Comparison of ENCODE assay signal across 29 cellular contexts in genomic region chr10:49116509-49117365, GRCh38. TPM values are rescaled to one million over a fixed set of nuclear protein-coding genes. Genes with fewer than 3 reads are reported as not detected.
DNase-seq lines count a peak whose midpoint lies in the region; ATAC-seq and TF ChIP-seq lines count a peak whose summit lies in the region.
"Had no signal": no experiment of that assay in that cellular context is flagged by ENCODE, and none has a peak within 500 bp of the region (broad histone marks: within the 10 kb centered on the region; RNA-seq: fewer than 3 reads in every experiment).

No MANE protein-coding gene starts in this region.

- in situ Hi-C loops in IMR-90 (cut with MboI; ENCODE audit: low sequenced_read_pairs): no loop called here
- in situ Hi-C loops in ACHN (cut with HindIII; ENCODE audit: low pct_ligation_motif_present, low pct_unique_long_range_greater_than_20kb, low sequenced_read_pairs): no loop called here

- CTCF ChIA-PET in IMR-90 (lab: Yijun Ruan, JAX): no interaction called here

- intact Hi-C loops in IMR-90 (cut with micrococcal nuclease): loop anchor here (10.0 kb wide), 1 partner anchor 178 kb away; the partner anchor contains the start of gene C10orf71
- intact Hi-C loops in ovary (cut with DNase I): loop anchor here in 2 of 4 donors (5.0 to 10.0 kb wide), 2 partner anchors 34 to 102 kb away; no protein-coding TSS in a partner anchor

- no peak overlapping the region for H3K23ac ChIP-seq in IMR-90 (ENCODE audit: low read depth, low read length)

- H3K36me3 ChIP-seq in BLaER1 (no peaks in the 10 kb centered on the region), IMR-90 (ENCODE audit: control insufficient read depth, insufficient read depth, low read length) (no peaks in the 10 kb centered on the region), ovary (no peaks in the 10 kb centered on the region)
- H3K36me3 ChIP-seq: heart right ventricle, prostate gland, WERI-Rb-1 had no signal

- H2BK5ac ChIP-seq in IMR-90 (ENCODE audit: low read depth, low read length, poor library complexity, severe bottlenecking): no peak overlapping the region

- H2AK5ac ChIP-seq in IMR-90 (ENCODE audit: low read depth, low read length): 0 out of 2 replicates have a peak overlapping the region, but pooled peaks have one; percentile 43

- no peak overlapping the region for H4K91ac ChIP-seq in IMR-90 (ENCODE audit: insufficient read depth, low read depth, low read length)

- TF ChIP-seq POLR2A in IMR-90 (IDR thresholded peaks at IDR 0.05; ENCODE audit: low read depth, low read length) (no peak), ovary (IDR thresholded peaks at IDR 0.05) (no peak), GM18505 (IDR thresholded peaks at IDR 0.05; ENCODE audit: borderline replicate concordance, extremely low read depth, insufficient read depth, insufficient read length) (no peak)

- no peak overlapping the region for H4K5ac ChIP-seq in IMR-90 (ENCODE audit: low read depth, low read length)

- H3K56ac ChIP-seq in IMR-90 (ENCODE audit: extremely low read depth, insufficient read depth, low read length): no peak overlapping the region

- peaks cover 0 to 30% of the 10 kb centered on the region in 2 experiments; a peak in 3 of 4 replicates for H3K79me1 ChIP-seq in IMR-90 (ENCODE audit: low read depth in 1 of 2, low read length in 2 of 2)

- H3K18ac ChIP-seq in IMR-90 (ENCODE audit: low read depth, low read length): no peak overlapping the region

- H4K8ac ChIP-seq in IMR-90 (ENCODE audit: low read depth in 2 of 2, low read length in 2 of 2): no peak overlapping the region

- no peak overlapping the region for H3K4ac ChIP-seq in IMR-90 (ENCODE audit: low read depth, low read length)

- no peaks in the 10 kb centered on the region for H3K9me3 ChIP-seq in BLaER1
- H3K9me3 ChIP-seq in IMR-90 (ENCODE audit: control insufficient read depth, insufficient read depth, low read length): no peaks in the 10 kb centered on the region
- H3K9me3 ChIP-seq in ovary: no peaks in the 10 kb centered on the region
- H3K9me3 ChIP-seq: heart right ventricle, prostate gland, SK-N-SH had no signal

- H2BK120ac ChIP-seq in IMR-90 (ENCODE audit: low read depth, low read length): no peak overlapping the region

- ATAC-seq in IMR-90 (ENCODE audit: low read depth) (no peak), left lobe of liver (peak; percentile 77), GM18867 (IDR thresholded peaks at IDR 0.05; ENCODE audit: unreplicated experiment) (no peak), GM18505 (IDR thresholded peaks at IDR 0.05; ENCODE audit: unreplicated experiment) (no peak)
- ATAC-seq: left colon had no signal

- H3K27me3 ChIP-seq in BLaER1: peaks cover 38% of the 10 kb centered on the region
- H3K27me3 ChIP-seq in IMR-90 (ENCODE audit: control insufficient read depth, insufficient read depth, low read length): peaks cover 2% of the 10 kb centered on the region
- no peaks in the 10 kb centered on the region for H3K27me3 ChIP-seq in ovary

- dilution Hi-C loops in IMR-90 (cut with HindIII; ENCODE audit: low sequenced_read_pairs, unreplicated experiment): no loop called here

- POLR2A ChIA-PET in IMR-90 (lab: Charles Lee; ENCODE audit: unreplicated experiment): no interaction called here

- H2BK15ac ChIP-seq in IMR-90 (ENCODE audit: low read depth, low read length): no peak overlapping the region

- H3K4me1 ChIP-seq in BLaER1 (peaks cover 12% of the 10 kb centered on the region), IMR-90 (ENCODE audit: control insufficient read depth, insufficient read depth, low read length) (peaks cover 11% of the 10 kb centered on the region; the same call in 1 of the 2 replicates), ovary (ENCODE audit: insufficient read depth) (peaks cover 14% of the 10 kb centered on the region)
- H3K4me1 ChIP-seq: prostate gland had no signal

- H4K20me1 ChIP-seq in BLaER1: no peaks in the 10 kb centered on the region
- H4K20me1 ChIP-seq in IMR-90 (ENCODE audit: insufficient read depth, low read length): peaks cover 6% of the 10 kb centered on the region; the same call in 1 of the 2 replicates

- H3K14ac ChIP-seq in IMR-90 (replicated peaks; ENCODE audit: low read depth, low read length): no peak overlapping the region

- H2BK20ac ChIP-seq in IMR-90 (ENCODE audit: low read depth, low read length): no peak overlapping the region

- H3K9ac ChIP-seq in BLaER1 (no peak overlapping the region), IMR-90 (ENCODE audit: low read depth, low read length) (no peak overlapping the region)
- H3K9ac ChIP-seq: SK-N-SH had no signal

- DNase-seq in IMR-90: no peak
- DNase-seq in left lobe of liver (ENCODE audit: low spot score): no peak
- DNase-seq in ovary: no peak
- DNase-seq in ACHN: no peak
- DNase-seq in GM20000 (ENCODE audit: low spot score): no peak
- DNase-seq: activated CD4-positive, alpha-beta T cell treated with anti-CD3 and anti-CD28 coated beads, Interleukin-2, amount 50 U/mL, for 1 hour; activated effector memory CD4-positive, alpha-beta T cell treated with Interleukin-2 at 50 U/mL for 16 hours; activated naive CD8-positive, alpha-beta T cell treated with anti-CD3 and anti-CD28 coated beads, Interleukin-2, amount 10 ng/mL, durations not matched to agents 7 days and 5 days; C1 segment of cervical spinal cord; effector CD4-positive, alpha-beta T cell; EL; foreskin fibroblast; heart right ventricle; left colon; NCI-H1436; NCI-H446 treated with DMSO at 0.1 percent for 48 hours; SK-N-SH; stimulated activated CD4-positive, alpha-beta T cell treated with anti-CD3 and anti-CD28 coated beads, Interleukin-1b, Interleukin-23, amount 100 ng/mL, for 48 hours; WERI-Rb-1 had no signal

- H3K27ac ChIP-seq in BLaER1: no peak overlapping the region
- H3K27ac ChIP-seq in IMR-90 (ENCODE audit: insufficient read depth, low read length): no peak overlapping the region
- peak overlapping the region; percentile 17 to 43 for H3K27ac ChIP-seq in ovary
- H3K27ac ChIP-seq: prostate gland, WERI-Rb-1 had no signal

- no peak for TF ChIP-seq EP300 in ovary (IDR thresholded peaks at IDR 0.05)

- no peak for TF ChIP-seq RAD21 in IMR-90 (IDR thresholded peaks at IDR 0.05; ENCODE audit: low read length)

- WGBS in IMR-90 (ENCODE audit: extremely low coverage in 2 of 2, insufficient read length in 1 of 2), 2 experiments: 90% methylated on average over 2 of the region's 5 CpGs; no CpG with 5 or more reads in 1 of the 2 experiments
- 68 to 69% (median 69%) methylated on average over 5 of the region's 5 CpGs for whole genome bisulfite sequencing in ovary, 3 donors

- H3K9me1 ChIP-seq in IMR-90 (ENCODE audit: insufficient read depth, low read length): peaks cover 4% of the 10 kb centered on the region; the same call in 1 of the 2 replicates

- H3K4me3 ChIP-seq in BLaER1 (no peak overlapping the region), IMR-90 (ENCODE audit: insufficient read depth, low read depth, low read length) (no peak overlapping the region), ovary (no peak overlapping the region)
- H3K4me3 ChIP-seq: prostate gland, skin epidermis had no signal

- H3K4me2 ChIP-seq in BLaER1 (peak overlapping the region; percentile 42), IMR-90 (ENCODE audit: low read depth, low read length) (no peak overlapping the region)
- H3K4me2 ChIP-seq: SK-N-SH had no signal

- BruUV-seq in IMR-90 (replicated peaks; lab: Mats Ljungman, UMichigan): no TSS peak

- H2AFZ ChIP-seq in IMR-90 (replicated peaks; ENCODE audit: low read length, poor library complexity): peak overlapping the region; percentile 17

- H2AK9ac ChIP-seq in IMR-90 (replicated peaks; ENCODE audit: low read depth, low read length, poor library complexity): no peak overlapping the region

- TF ChIP-seq CTCF in IMR-90 (conservative IDR thresholded peaks at IDR 0.05; ENCODE audit: low read depth, low read length) (no peak), ovary (IDR thresholded peaks at IDR 0.05) (no peak), GM20000 (IDR thresholded peaks at IDR 0.05; ENCODE audit: extremely low read depth, missing control alignments) (no peak)

TF ChIP-seq in IMR-90, 13 proteins besides CTCF, POLR2A, EP300 and RAD21 (continues in another document):
- TF ChIP-seq ELK1 (IDR thresholded peaks at IDR 0.05; ENCODE audit: borderline replicate concordance, low read depth, low read length) (no peak), SMC3 (IDR thresholded peaks at IDR 0.05; ENCODE audit: low read depth, low read length) (no peak), RFX5 (IDR thresholded peaks at IDR 0.05; ENCODE audit: low read depth, low read length) (no peak), CHD1 (IDR thresholded peaks at IDR 0.05; ENCODE audit: low read depth, low read length) (no peak), NFE2L2 (IDR thresholded peaks at IDR 0.05; ENCODE audit: low read depth, low read length) (no peak), USF2 (IDR thresholded peaks at IDR 0.05; ENCODE audit: low read depth, low read length) (no peak), MAFK (IDR thresholded peaks at IDR 0.05; ENCODE audit: low read depth, low read length) (no peak), CEBPB (IDR thresholded peaks at IDR 0.05; ENCODE audit: low read depth, low read length) (no peak)

RNA-seq across cellular contexts. Expression of gene VSTM4, which starts 1.4 kb away (rescaled TPM):
- total RNA-seq in IMR-90 (2012; rRNA removed) (2.5 and 2.9 TPM in 2 replicates), left lobe of liver (2.7 TPM), ovary (10 to 100 TPM; 17.3 to 68.9 (median 42.9) TPM)
- polyA plus RNA-seq in IMR-90 (2012; rRNA removed) (2.1 and 2.4 TPM in 2 replicates), ovary (10 to 100 TPM; 28.3 to 57.1 TPM)
- 1.2 and 1.3 TPM in 2 replicates for polyA plus RNA-seq in IMR-90 (2012; cell fraction: cytosol; rRNA removed)
- polyA plus RNA-seq in IMR-90 (2012; cell fraction: nucleus; rRNA removed; ENCODE audit: low replicate concordance): 0.76 and 2.5 TPM in 2 replicates
- total RNA-seq: activated naive CD8-positive, alpha-beta T cell treated with anti-CD3 and anti-CD28 coated beads, Interleukin-2, amount 10 ng/mL, durations not matched to agents 7 days and 5 days; MCF 10A; OCI-LY7 had no signal

RNA-seq across cellular contexts. Expression of gene FAM170B, which starts 17.1 kb away (rescaled TPM):
- total RNA-seq in IMR-90 (2012; rRNA removed) (not detected in 2 replicates), left lobe of liver (not detected), ovary (not detected)
- polyA plus RNA-seq in IMR-90 (2012; rRNA removed) (not detected in 2 replicates), ovary (not detected)
- not detected in 2 replicates for polyA plus RNA-seq in IMR-90 (2012; cell fraction: cytosol; rRNA removed)
- not detected in 2 replicates for polyA plus RNA-seq in IMR-90 (2012; cell fraction: nucleus; rRNA removed; ENCODE audit: low replicate concordance)
- total RNA-seq: activated naive CD8-positive, alpha-beta T cell treated with anti-CD3 and anti-CD28 coated beads, Interleukin-2, amount 10 ng/mL, durations not matched to agents 7 days and 5 days; chondrocyte; epithelial cell of proximal tubule; heart right ventricle; left colon; MCF 10A; prostate gland; urinary bladder had no signal
- polyA plus RNA-seq: heart right ventricle, SK-N-SH, urinary bladder had no signal

Comparison
In these comparisons a context has a peak if more than half of its experiments do, and no peak if none do; other contexts are left out.
1. H3K27ac ChIP-seq: peak in ovary (2 of 2); none in BLaER1 (single experiment) and IMR-90 (single experiment).